Comparison of ENCODE assay signal across 21 cellular contexts in genomic region chr7:18191329-18191728, GRCh38.
"Had no signal": no experiment of that assay in that cellular context is flagged by ENCODE, and none has a peak within 500 bp of the region (broad histone marks: within the 10 kb centered on the region; RNA-seq: fewer than 3 reads in every experiment).

No MANE protein-coding gene starts in this region.

- H3K9me3 Mint-ChIP-seq: activated CD4-positive, alpha-beta T cell treated with anti-CD3 and anti-CD28 coated beads, Interleukin-2, amount 10 ng/mL, durations not matched to agents 7 days and 5 days; activated T-cell treated with anti-CD3 and anti-CD28 coated beads, Interleukin-2, amount 50 U/mL, for 4 hours; neural crest cell; T-helper 2 cell treated with Interferon-gamma antibody and Interleukin-4, amounts not matched to agents 5 μg/mL and 100 μg/mL, for 36 hours had no signal

- H3K4me1 Mint-ChIP-seq: activated CD4-positive, alpha-beta T cell treated with anti-CD3 and anti-CD28 coated beads, Interleukin-2, amount 10 ng/mL, durations not matched to agents 7 days and 5 days; endodermal cell; neural crest cell had no signal

- H3K27me3 Mint-ChIP-seq: activated CD4-positive, alpha-beta T cell treated with anti-CD3 and anti-CD28 coated beads, Interleukin-2, amount 10 ng/mL, durations not matched to agents 7 days and 5 days; memory B cell; naive B cell; progenitor cell of endocrine pancreas had no signal

- DNase-seq: activated CD4-positive, alpha-beta T cell treated with anti-CD3 and anti-CD28 coated beads, Interleukin-2, amount 10 ng/mL, durations not matched to agents 7 days and 5 days; activated CD8-positive, alpha-beta memory T cell treated with anti-CD3 and anti-CD28 coated beads, Interleukin-2, amount 50 U/mL, for 4 hours; activated naive CD4-positive, alpha-beta T cell treated with anti-CD3 and anti-CD28 coated beads for 36 hours; activated T-cell treated with anti-CD3 and anti-CD28 coated beads, Interleukin-2, amount 50 U/mL, for 4 hours; aorta; brain microvascular endothelial cell; central memory CD4-positive, alpha-beta T cell; colonic mucosa; endodermal cell; erythroblast; mucosa of descending colon; naive B cell; stimulated activated CD4-positive, alpha-beta T cell treated with anti-CD3 and anti-CD28 coated beads, Interleukin-12 subunit alpha, Interleukin-12 subunit beta, amount 100 ng/mL, for 4 hours; stimulated activated CD4-positive, alpha-beta T cell treated with anti-CD3 and anti-CD28 coated beads, Interleukin-1b, Interleukin-23, amount 100 ng/mL, for 48 hours; stimulated activated naive CD8-positive, alpha-beta T cell treated with anti-CD3 and anti-CD28 coated beads, Interleukin-15, Interleukin-2, amounts not matched to agents 100 U/mL and 50 U/mL, for 24 hours; substantia nigra; tibial artery had no signal

- ATAC-seq: activated T-cell treated with anti-CD3 and anti-CD28 coated beads, Interleukin-2, amount 50 U/mL, for 4 hours; mucosa of descending colon; stimulated activated naive CD8-positive, alpha-beta T cell treated with anti-CD3 and anti-CD28 coated beads, Interleukin-15, Interleukin-2, amounts not matched to agents 100 U/mL and 50 U/mL, for 24 hours had no signal

- H3K4me3 Mint-ChIP-seq: activated CD4-positive, alpha-beta T cell treated with anti-CD3 and anti-CD28 coated beads, Interleukin-2, amount 10 ng/mL, durations not matched to agents 7 days and 5 days; activated naive CD4-positive, alpha-beta T cell treated with anti-CD3 and anti-CD28 coated beads for 36 hours; activated T-cell treated with anti-CD3 and anti-CD28 coated beads, Interleukin-2, amount 50 U/mL, for 4 hours; endodermal cell; memory B cell; naive B cell; neural crest cell; T-helper 2 cell treated with Interferon-gamma antibody and Interleukin-4, amounts not matched to agents 5 μg/mL and 100 μg/mL, for 36 hours had no signal

- H3K27ac Mint-ChIP-seq: activated CD4-positive, alpha-beta T cell treated with anti-CD3 and anti-CD28 coated beads, Interleukin-2, amount 10 ng/mL, durations not matched to agents 7 days and 5 days; activated naive CD4-positive, alpha-beta T cell treated with anti-CD3 and anti-CD28 coated beads for 36 hours; endodermal cell; memory B cell; naive B cell; progenitor cell of endocrine pancreas; T-helper 2 cell treated with Interferon-gamma antibody and Interleukin-4, amounts not matched to agents 5 μg/mL and 100 μg/mL, for 36 hours had no signal

- H3K36me3 Mint-ChIP-seq: memory B cell had no signal
